In the genomic region with DNA sequence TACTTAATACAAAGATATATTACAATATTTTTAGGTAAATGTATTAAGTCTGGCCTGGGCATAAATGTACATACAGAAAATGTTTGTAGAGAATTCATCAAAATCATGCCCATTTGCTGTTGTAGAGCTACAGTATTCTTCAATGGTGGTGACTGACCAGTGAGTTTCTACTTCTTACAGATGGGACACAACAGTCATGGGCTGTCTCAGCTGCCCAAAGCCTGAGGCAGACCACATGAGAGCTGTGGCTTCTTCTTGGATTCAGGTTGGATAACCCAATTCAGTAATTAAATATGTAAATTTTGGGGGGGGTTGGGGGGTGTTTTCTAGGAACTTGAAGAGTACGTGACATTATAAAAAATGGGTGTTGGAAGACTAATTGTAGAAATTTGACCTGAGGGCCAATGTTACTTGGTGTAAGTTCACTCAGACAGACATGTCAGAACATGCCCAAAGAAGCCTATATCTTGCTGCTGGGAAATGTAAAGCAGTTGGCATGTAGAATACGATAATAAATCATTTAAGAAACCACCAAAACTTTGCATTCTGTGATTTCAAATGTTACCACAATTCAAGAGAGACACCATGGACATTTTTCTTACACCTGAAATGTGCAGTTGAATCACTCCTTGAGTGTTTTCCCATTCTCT, we compare ENCODE assay signal across 12 cellular contexts. TPM values are rescaled to one million over a fixed set of nuclear protein-coding genes. Genes with fewer than 3 reads are reported as not detected.
DNase-seq lines count a peak whose midpoint lies in the region; ATAC-seq and TF ChIP-seq lines count a peak whose summit lies in the region.
"Had no signal": no experiment of that assay in that cellular context is flagged by ENCODE, and none has a peak within 500 bp of the region (broad histone marks: within the 10 kb centered on the region; RNA-seq: fewer than 3 reads in every experiment).

No MANE protein-coding gene starts in this region.

- WGBS in mesendoderm (ENCODE audit: extremely low coverage, insufficient coverage, low lambda C conversion rate), result no CpG with 5 or more reads among the region's 2 CpGs

- DNase-seq in NCI-H748 (lab: John Stamatoyannopoulos, UW; ENCODE audit: unreplicated experiment) (peak; percentile 11), NCI-H748 treated with DMSO at 0.1 percent for 48 hours (lab: John Stamatoyannopoulos, UW) (no peak), mesendoderm (no peak), NCI-H1092 (lab: John Stamatoyannopoulos, UW) (no peak), Peyer's patch (no peak)
- DNase-seq in activated T-helper 2 cell treated with anti-CD3 and anti-CD28 coated beads, Interferon-gamma antibody, Interleukin-2, Interleukin-4, amounts not matched to agents 10 μg/mL and 5 μg/mL and 100 μg/mL, durations not matched to agents 14 hours and 24 hours and 36 hours (ENCODE audit: low spot score), result no peak
- DNase-seq: effector CD4-positive, alpha-beta T cell; hippocampal formation; PC-3; sigmoid colon had no signal

- H3K9me3 ChIP-seq in Peyer's patch, result no peaks in the 10 kb centered on the region
- H3K9me3 ChIP-seq: sigmoid colon had no signal

- H3K23ac ChIP-seq in mesendoderm (ENCODE audit: low read length), result no peak overlapping the region

- H2AK5ac ChIP-seq in mesendoderm (ENCODE audit: low read length), result no peak overlapping the region

- no peaks in the 10 kb centered on the region for H3K79me1 ChIP-seq in mesendoderm (ENCODE audit: low read length)

- H3K4me3 ChIP-seq in mesendoderm (ENCODE audit: low read length), result no peak overlapping the region
- H3K4me3 ChIP-seq in Peyer's patch, result no peak overlapping the region
- H3K4me3 ChIP-seq: sigmoid colon had no signal

- no peak for TF ChIP-seq CTCF in Peyer's patch (IDR thresholded peaks at IDR 0.05)

- H2BK15ac ChIP-seq in mesendoderm (replicated peaks; ENCODE audit: low read depth), result no peak overlapping the region

- TF ChIP-seq POLR2A in Peyer's patch (IDR thresholded peaks at IDR 0.05) (no peak), GM18505 (IDR thresholded peaks at IDR 0.05; ENCODE audit: borderline replicate concordance, extremely low read depth, insufficient read depth, insufficient read length) (no peak)

- intact Hi-C loops in activated T-helper 2 cell treated with anti-CD3 and anti-CD28 coated beads, Interferon-gamma antibody, Interleukin-2, Interleukin-4, amounts not matched to agents 10 μg/mL and 5 μg/mL and 100 μg/mL, durations not matched to agents 14 hours and 24 hours and 36 hours (cut with micrococcal nuclease), result no loop called here

- H3K27me3 Mint-ChIP-seq in activated T-helper 2 cell treated with anti-CD3 and anti-CD28 coated beads, Interferon-gamma antibody, Interleukin-2, Interleukin-4, amounts not matched to agents 10 μg/mL and 5 μg/mL and 100 μg/mL, durations not matched to agents 14 hours and 24 hours and 36 hours (ENCODE audit: low read depth), result no peaks in the 10 kb centered on the region

- no peak overlapping the region for H4K8ac ChIP-seq in mesendoderm (ENCODE audit: low read depth, low read length)

- H3K27ac Mint-ChIP-seq in activated T-helper 2 cell treated with anti-CD3 and anti-CD28 coated beads, Interferon-gamma antibody, Interleukin-2, Interleukin-4, amounts not matched to agents 10 μg/mL and 5 μg/mL and 100 μg/mL, durations not matched to agents 14 hours and 24 hours and 36 hours, result peak overlapping the region; percentile 54

- H3K4me1 ChIP-seq in mesendoderm (ENCODE audit: control insufficient read depth, low read depth, low read length), result no peaks in the 10 kb centered on the region
- H3K4me1 ChIP-seq in Peyer's patch, result no peaks in the 10 kb centered on the region
- H3K4me1 ChIP-seq: sigmoid colon had no signal

- H3K4me3 Mint-ChIP-seq in activated T-helper 2 cell treated with anti-CD3 and anti-CD28 coated beads, Interferon-gamma antibody, Interleukin-2, Interleukin-4, amounts not matched to agents 10 μg/mL and 5 μg/mL and 100 μg/mL, durations not matched to agents 14 hours and 24 hours and 36 hours (ENCODE audit: low read depth), result no peak overlapping the region

- peaks cover 71% of the 10 kb centered on the region for H3K36me3 Mint-ChIP-seq in activated T-helper 2 cell treated with anti-CD3 and anti-CD28 coated beads, Interferon-gamma antibody, Interleukin-2, Interleukin-4, amounts not matched to agents 10 μg/mL and 5 μg/mL and 100 μg/mL, durations not matched to agents 14 hours and 24 hours and 36 hours (ENCODE audit: low read depth)

- no peaks in the 10 kb centered on the region for H3K9me3 Mint-ChIP-seq in activated T-helper 2 cell treated with anti-CD3 and anti-CD28 coated beads, Interferon-gamma antibody, Interleukin-2, Interleukin-4, amounts not matched to agents 10 μg/mL and 5 μg/mL and 100 μg/mL, durations not matched to agents 14 hours and 24 hours and 36 hours

- no peak overlapping the region for H3K4me2 ChIP-seq in mesendoderm (ENCODE audit: low read length)

- H2BK120ac ChIP-seq in mesendoderm (ENCODE audit: low read depth, low read length), result peak overlapping the region; percentile 88

- H3K9ac ChIP-seq in mesendoderm (ENCODE audit: low read length), result no peak overlapping the region

- H3K27me3 ChIP-seq in mesendoderm (ENCODE audit: insufficient read depth, low read length, poor library complexity) (no peaks in the 10 kb centered on the region), Peyer's patch (no peaks in the 10 kb centered on the region)
- H3K27me3 ChIP-seq: sigmoid colon had no signal

- H3K79me2 ChIP-seq in mesendoderm (ENCODE audit: control insufficient read depth, insufficient read depth, low read length), result no peaks in the 10 kb centered on the region

- no peak overlapping the region for H3K27ac ChIP-seq in mesendoderm (ENCODE audit: low read depth, low read length)
- H3K27ac ChIP-seq in Peyer's patch, result no peak overlapping the region
- H3K27ac ChIP-seq: sigmoid colon had no signal

- H2BK5ac ChIP-seq in mesendoderm (ENCODE audit: low read length), result no peak overlapping the region

- H3K36me3 ChIP-seq in mesendoderm (ENCODE audit: control insufficient read depth, insufficient read depth, low read length), result no peaks in the 10 kb centered on the region
- peaks cover 0 to 6% (median 0%) of the 10 kb centered on the region in 3 donors for H3K36me3 ChIP-seq in Peyer's patch

- peaks cover 22% of the 10 kb centered on the region for H3K4me1 Mint-ChIP-seq in activated T-helper 2 cell treated with anti-CD3 and anti-CD28 coated beads, Interferon-gamma antibody, Interleukin-2, Interleukin-4, amounts not matched to agents 10 μg/mL and 5 μg/mL and 100 μg/mL, durations not matched to agents 14 hours and 24 hours and 36 hours (ENCODE audit: low read depth)

- H4K5ac ChIP-seq in mesendoderm (ENCODE audit: low read length), result no peak overlapping the region

- no peak overlapping the region for H3K56ac ChIP-seq in mesendoderm (ENCODE audit: low read length)

- no peak overlapping the region for H3K4ac ChIP-seq in mesendoderm (ENCODE audit: low read depth, low read length)

- ATAC-seq in HG02610 (IDR thresholded peaks at IDR 0.05; ENCODE audit: unreplicated experiment), result peak; percentile 50
- ATAC-seq in GM18505 (IDR thresholded peaks at IDR 0.05; ENCODE audit: unreplicated experiment), result no peak
- ATAC-seq: PC-3 had no signal

- peak overlapping the region; percentile 68 for H3K18ac ChIP-seq in mesendoderm (ENCODE audit: low read length)

RNA-seq across cellular contexts. Expression of gene STARD4, which starts 17.9 kb away (rescaled TPM):
- total RNA-seq in activated T-helper 2 cell treated with anti-CD3 and anti-CD28 coated beads, Interferon-gamma antibody, Interleukin-2, Interleukin-4, amounts not matched to agents 10 μg/mL and 5 μg/mL and 100 μg/mL, durations not matched to agents 14 hours and 24 hours and 36 hours, result 222 and 230 TPM in 2 replicates
- polyA plus RNA-seq in mesendoderm (2013, experiment 1 of 2), result 42.6 TPM
- polyA plus RNA-seq in mesendoderm (2013, experiment 2 of 2), result 43.4 TPM
- 10 to 100 TPM; 32.2 to 88.1 (median 79.5) TPM for total RNA-seq in Peyer's patch
